ENCODE assay signal across 11 cellular contexts in the genomic region with DNA sequence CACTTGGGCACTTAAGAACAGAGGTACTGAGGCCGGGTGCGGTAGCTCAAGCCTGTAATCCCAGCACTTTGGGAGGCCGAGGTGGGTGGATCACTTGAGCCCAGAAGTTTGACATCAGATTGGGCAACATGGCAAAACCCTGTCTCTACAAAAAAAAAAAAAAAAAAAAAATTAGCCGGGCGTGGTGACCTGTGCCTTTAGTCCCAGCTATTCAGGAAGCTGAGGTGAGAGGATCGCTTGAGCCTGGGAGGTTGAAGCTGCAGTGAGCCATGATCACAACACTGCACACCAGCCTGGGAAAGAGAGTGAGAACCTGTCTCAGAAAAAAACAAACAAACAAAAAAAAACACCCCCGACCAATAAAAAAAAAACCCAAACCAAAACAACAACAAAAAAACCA. TPM values are rescaled to one million over a fixed set of nuclear protein-coding genes. Genes with fewer than 3 reads are reported as not detected.
"Had no signal": no experiment of that assay in that cellular context is flagged by ENCODE, and none has a peak within 500 bp of the region (broad histone marks: within the 10 kb centered on the region; RNA-seq: fewer than 3 reads in every experiment).

No MANE protein-coding gene starts in this region.

RNA-seq across cellular contexts. Expression of gene MYPN, which starts 48.2 kb away (rescaled TPM):
- total RNA-seq: activated CD4-positive, alpha-beta T cell treated with anti-CD3 and anti-CD28 coated beads for 36 hours; activated CD4-positive, alpha-beta T cell treated with anti-CD3 and anti-CD28 coated beads, Interleukin-2, amount 10 ng/mL, durations not matched to agents 24 days and 14 days; activated CD8-positive, alpha-beta memory T cell treated with anti-CD3 and anti-CD28 coated beads for 36 hours; activated CD8-positive, alpha-beta memory T cell treated with anti-CD3 and anti-CD28 coated beads, Interleukin-2, amount 10 ng/mL, durations not matched to agents 7 days and 5 days; activated CD8-positive, alpha-beta T cell treated with anti-CD3 and anti-CD28 coated beads, Interleukin-2, amount 10 ng/mL, durations not matched to agents 7 days and 5 days; activated naive CD4-positive, alpha-beta T cell treated with anti-CD3 and anti-CD28 coated beads for 36 hours; activated naive CD8-positive, alpha-beta T cell treated with anti-CD3 and anti-CD28 coated beads for 36 hours; activated T-helper 1 cell treated with anti-CD3 and anti-CD28 coated beads, Interleukin-12 subunit alpha, Interleukin-12 subunit beta, Interleukin-2, Interleukin-4 antibody, amounts not matched to agents 30 ng/mL and 10 ng/mL and 1 ng/mL, durations not matched to agents 14 hours and 24 hours and 36 hours; activated T-helper 2 cell treated with anti-CD3 and anti-CD28 coated beads, Interferon-gamma antibody, Interleukin-2, Interleukin-4, amounts not matched to agents 10 μg/mL and 5 μg/mL and 100 μg/mL, durations not matched to agents 14 hours and 24 hours and 36 hours; dermis blood vessel endothelial cell; T-helper 1 cell treated with Interleukin-12 subunit alpha and Interleukin-12 subunit beta and Interleukin-4 antibody, amounts not matched to agents 30 ng/mL and 1 ng/mL, for 36 hours had no signal
